19 cellular contexts compared by ENCODE assay signal in genomic region chr18:38847326-38847725, GRCh38.
DNase-seq lines count a peak whose midpoint lies in the region; ATAC-seq, FAIRE-seq and TF ChIP-seq lines count a peak whose summit lies in the region.
"Had no signal": no experiment of that assay in that cellular context is flagged by ENCODE, and none has a peak within 500 bp of the region (broad histone marks: within the 10 kb centered on the region; RNA-seq: fewer than 3 reads in every experiment).

No MANE protein-coding gene starts in this region.

- FAIRE-seq in keratinocyte (lab: Jason Lieb, UNC): peak; percentile 62
- FAIRE-seq: G401.6, GM12892 had no signal

- no TSS peak for BruUV-seq in mammary epithelial cell (replicated peaks; lab: Mats Ljungman, UMichigan)
- no TSS peak for BruUV-seq in MCF 10A (replicated peaks; lab: Mats Ljungman, UMichigan)

- H3K9me3 ChIP-seq in mammary epithelial cell (replicated peaks; ENCODE audit: insufficient read depth, low read length) (no peaks in the 10 kb centered on the region), keratinocyte (ENCODE audit: control insufficient read depth, low read depth, low read length) (no peaks in the 10 kb centered on the region)
- H3K9me3 ChIP-seq: BLaER1, Caco-2 had no signal

- H3K4me2 ChIP-seq in mammary epithelial cell (ENCODE audit: insufficient read depth, low read depth, low read length) (no peak overlapping the region), keratinocyte (ENCODE audit: control insufficient read depth, extremely low read depth, insufficient read depth, low read depth, low read length) (no peak overlapping the region)
- H3K4me2 ChIP-seq: BLaER1, GM23338 had no signal

- 53% methylated on average over 2 of the region's 2 CpGs for WGBS in mammary epithelial cell (ENCODE audit: low coverage, missing lambda C conversion rate)

- no peak overlapping the region for H3K27ac Mint-ChIP-seq in MCF 10A (ENCODE audit: low read depth, unreplicated experiment)
- H3K27ac Mint-ChIP-seq: B cell; CD8-positive, alpha-beta T cell; GM23338; H9 had no signal

- no peaks in the 10 kb centered on the region for H3K36me3 Mint-ChIP-seq in MCF 10A (ENCODE audit: insufficient read depth, unreplicated experiment)
- H3K36me3 Mint-ChIP-seq: CD4-positive, CD25-positive, alpha-beta regulatory T cell; CD8-positive, alpha-beta T cell had no signal

- H2AFZ ChIP-seq in mammary epithelial cell (ENCODE audit: low read depth, low read length) (peak overlapping the region; percentile 47), keratinocyte (ENCODE audit: control insufficient read depth, low read length) (peak overlapping the region; percentile 39)

- H3K9me3 Mint-ChIP-seq in MCF 10A (ENCODE audit: unreplicated experiment): no peaks in the 10 kb centered on the region
- H3K9me3 Mint-ChIP-seq: CD8-positive, alpha-beta T cell; GM23338; H9 had no signal

- intact Hi-C loops in mammary epithelial cell (cut with micrococcal nuclease) (no loop called here), MCF 10A (cut with micrococcal nuclease) (no loop called here)

- H3K36me3 ChIP-seq in mammary epithelial cell (ENCODE audit: insufficient read depth, low read length) (no peaks in the 10 kb centered on the region), keratinocyte (ENCODE audit: control insufficient read depth in 2 of 2, extremely low read depth in 1 of 2, insufficient read depth in 2 of 2, low read length in 2 of 2) (no peaks in the 10 kb centered on the region)
- H3K36me3 ChIP-seq: BLaER1 had no signal

- H3K27me3 ChIP-seq in mammary epithelial cell (ENCODE audit: insufficient read depth, low read length): no peaks in the 10 kb centered on the region
- H3K27me3 ChIP-seq in keratinocyte (ENCODE audit: control insufficient read depth, extremely low read depth, insufficient read depth, low read length): no peaks in the 10 kb centered on the region
- H3K27me3 ChIP-seq: BLaER1 had no signal

- H4K20me1 ChIP-seq in mammary epithelial cell (ENCODE audit: insufficient read depth, low read length): no peaks in the 10 kb centered on the region
- H4K20me1 ChIP-seq in keratinocyte (ENCODE audit: control insufficient read depth, extremely low read depth, insufficient read depth, low read length): no peaks in the 10 kb centered on the region
- H4K20me1 ChIP-seq: BLaER1 had no signal

- CTCF ChIA-PET in mammary epithelial cell (lab: Charles Lee; ENCODE audit: low non-redundant PET) (no interaction called here), MCF 10A (lab: Yijun Ruan, JAX) (interaction anchor here (0.6 to 0.8 kb wide), 4 partner anchors 545 to 1069 kb away, joined by 3 to 4 read pairs (median 4); no protein-coding TSS in a partner anchor)

- no peaks in the 10 kb centered on the region for H3K4me1 Mint-ChIP-seq in MCF 10A (ENCODE audit: insufficient read depth, unreplicated experiment)
- H3K4me1 Mint-ChIP-seq: B cell; CD4-positive, CD25-positive, alpha-beta regulatory T cell had no signal

- dilution Hi-C loops in mammary epithelial cell (cut with HindIII; ENCODE audit: low sequenced_read_pairs) (no loop called here), keratinocyte (cut with MboI; ENCODE audit: extremely low pct_ligation_motif_present, low sequenced_read_pairs) (no loop called here)

- H3K27me3 Mint-ChIP-seq in MCF 10A (ENCODE audit: insufficient read depth, unreplicated experiment): no peaks in the 10 kb centered on the region
- H3K27me3 Mint-ChIP-seq: B cell; CD4-positive, CD25-positive, alpha-beta regulatory T cell had no signal

- no peak overlapping the region for H3K27ac ChIP-seq in mammary epithelial cell (ENCODE audit: insufficient read depth, low read depth, low read length)
- H3K27ac ChIP-seq in keratinocyte (ENCODE audit: control insufficient read depth, insufficient read depth, low read length): no peak overlapping the region
- H3K27ac ChIP-seq: BLaER1, C4-2B had no signal

- in situ Hi-C loops in mammary epithelial cell (cut with MboI; ENCODE audit: low sequenced_read_pairs in 2 of 2): no loop called here
- in situ Hi-C loops in ACHN (cut with HindIII; ENCODE audit: low pct_ligation_motif_present, low pct_unique_long_range_greater_than_20kb, low sequenced_read_pairs): no loop called here

- no peak overlapping the region for H3K4me3 ChIP-seq in mammary epithelial cell (replicated peaks in 1 of 3; ENCODE audit: insufficient read depth in 1 of 3, low read depth in 2 of 3, low read length in 3 of 3)
- H3K4me3 ChIP-seq in epithelial cell of esophagus (ENCODE audit: low read length): no peak overlapping the region
- H3K4me3 ChIP-seq in keratinocyte (ENCODE audit: control insufficient read depth in 2 of 3, extremely low read depth in 1 of 3, insufficient read depth in 2 of 3, low read depth in 1 of 3, low read length in 3 of 3): no peak overlapping the region
- H3K4me3 ChIP-seq: BLaER1, GM23338 had no signal

- H3K4me1 ChIP-seq in mammary epithelial cell (ENCODE audit: insufficient read depth, low read length): peaks cover 14% of the 10 kb centered on the region
- H3K4me1 ChIP-seq in keratinocyte (ENCODE audit: control insufficient read depth, extremely low read depth, insufficient read depth, low read length): peaks cover 3% of the 10 kb centered on the region
- H3K4me1 ChIP-seq: BLaER1, Caco-2 had no signal

- H3K9ac ChIP-seq in mammary epithelial cell (ENCODE audit: insufficient read depth, low read length): no peak overlapping the region
- no peak overlapping the region for H3K9ac ChIP-seq in keratinocyte (ENCODE audit: control insufficient read depth, extremely low read depth, insufficient read depth, low read length)
- H3K9ac ChIP-seq: BLaER1 had no signal

- DNase-seq in mammary epithelial cell (peak; percentile 54), MCF 10A (ENCODE audit: unreplicated experiment) (no peak), epithelial cell of esophagus (ENCODE audit: low read depth) (peak; percentile 68), keratinocyte (ENCODE audit: low read depth, low spot score) (no peak), ACHN (no peak)
- DNase-seq: Caco-2; CD4-positive, CD25-positive, alpha-beta regulatory T cell; CD8-positive, alpha-beta T cell; DMS153; DND-41; H9 had no signal

- POLR2A ChIA-PET in MCF 10A (lab: Yijun Ruan, JAX): no interaction called here

- no peaks in the 10 kb centered on the region for H3K9me1 ChIP-seq in keratinocyte (ENCODE audit: control insufficient read depth, extremely low read depth, insufficient read depth, low read length)

- TF ChIP-seq CTCF in mammary epithelial cell (conservative IDR thresholded peaks at IDR 0.05 in 1 of 2, IDR thresholded peaks at IDR 0.05 in 1 of 2; ENCODE audit: extremely low read depth in 1 of 2, insufficient read depth in 1 of 2, low read depth in 1 of 2, low read length in 2 of 2) (no peak), MCF 10A (IDR thresholded peaks at IDR 0.05; ENCODE audit: unreplicated experiment) (no peak), epithelial cell of esophagus (IDR thresholded peaks at IDR 0.05; ENCODE audit: insufficient read depth, low read depth, low read length, missing control alignments) (no peak), keratinocyte (optimal IDR thresholded peaks at IDR 0.05 in 1 of 3, IDR thresholded peaks at IDR 0.05 in 1 of 3, conservative IDR thresholded peaks at IDR 0.05 in 1 of 3; ENCODE audit: extremely low read depth in 1 of 3, insufficient read depth in 2 of 3, low read length in 3 of 3) (no peak)

- H3K4me3 Mint-ChIP-seq in MCF 10A (ENCODE audit: unreplicated experiment): no peak overlapping the region
- H3K4me3 Mint-ChIP-seq: B cell; CD4-positive, CD25-positive, alpha-beta regulatory T cell; CD8-positive, alpha-beta T cell; GM23338; H9 had no signal

- H3K79me2 ChIP-seq in mammary epithelial cell (ENCODE audit: insufficient read depth, low read length) (no peaks in the 10 kb centered on the region), keratinocyte (ENCODE audit: control insufficient read depth, insufficient read depth, low read length) (no peaks in the 10 kb centered on the region)

- no peak for ATAC-seq in GM21526 (IDR thresholded peaks at IDR 0.05; ENCODE audit: low FRiP score, unreplicated experiment)
- ATAC-seq: CD8-positive, alpha-beta T cell; GM23338; HCT116 had no signal

Comparison
In these comparisons a context has a peak if more than half of its experiments do, and no peak if none do; other contexts are left out.
1. DNase-seq: peak in mammary epithelial cell (single experiment) and epithelial cell of esophagus (single experiment); none in MCF 10A (single experiment), keratinocyte (single experiment) and ACHN (single experiment).